ENCODE assay signal across 1 cellular context in the genomic region with DNA sequence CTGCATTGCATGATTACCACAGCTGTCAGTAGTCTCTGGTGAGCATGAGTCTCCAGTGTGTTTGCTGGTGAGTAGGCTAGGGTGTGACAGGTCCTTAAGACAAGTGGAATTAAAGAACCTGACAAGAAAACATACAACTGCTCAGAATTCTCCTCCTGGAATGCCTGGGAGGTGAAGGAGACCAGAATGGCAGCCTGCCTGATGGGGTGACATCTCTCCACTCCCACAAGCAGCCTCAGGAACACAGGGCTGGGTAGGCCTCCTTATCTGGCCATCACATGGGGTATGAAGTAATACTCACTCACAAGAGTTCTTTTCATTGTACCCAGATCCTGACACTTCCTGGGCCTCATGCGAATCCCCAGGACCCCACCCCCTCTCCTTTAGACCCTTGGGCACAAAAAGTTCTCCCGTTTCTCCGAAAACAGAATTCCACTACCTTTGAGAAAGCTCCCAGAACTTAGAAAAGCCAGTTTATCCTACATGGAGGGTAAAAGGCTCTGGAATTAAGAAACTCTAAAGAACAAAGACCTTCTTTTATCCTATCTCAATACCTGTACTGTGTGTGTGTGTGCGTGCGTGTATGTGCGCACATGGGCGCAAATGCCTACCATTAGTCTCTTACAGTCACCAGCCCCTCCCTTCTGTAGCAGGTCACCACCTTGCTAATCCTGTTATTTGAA.
A peak's percentile ranks its signal among the peaks of the same experiment; 100 is the strongest.
TF ChIP-seq lines count a peak whose summit lies in the region.

No MANE protein-coding gene starts in this region.

TF ChIP-seq in K562, 482 proteins besides CTCF, POLR2A, EP300 and RAD21 (continued from another document and continues in another):
- TF ChIP-seq HBP1 (CRISPR knock-in tag; IDR thresholded peaks at IDR 0.05) (no peak), C11orf30 (IDR thresholded peaks at IDR 0.05; ENCODE audit: low read depth) (no peak), NFXL1 (CRISPR knock-in tag; IDR thresholded peaks at IDR 0.05) (no peak), CXXC5 (CRISPR knock-in tag; IDR thresholded peaks at IDR 0.05) (peak; percentile 41), ZNF146 (CRISPR knock-in tag; IDR thresholded peaks at IDR 0.05; ENCODE audit: unreplicated experiment) (no peak), L3MBTL2 (IDR thresholded peaks at IDR 0.05) (peak; percentile 53; the same call in 1 of the 2 replicates), ZNF584 (CRISPR knock-in tag; IDR thresholded peaks at IDR 0.05; ENCODE audit: low read depth) (peak; percentile 74), CCAR2 (IDR thresholded peaks at IDR 0.05; ENCODE audit: low read depth, low read length) (no peak), ZNF263 (CRISPR knock-in tag; IDR thresholded peaks at IDR 0.05; ENCODE audit: borderline replicate concordance) (no peak), TFAM (CRISPR knock-in tag; conservative IDR thresholded peaks at IDR 0.05) (no peak), KLF1 (tag; IDR thresholded peaks at IDR 0.05) (no peak), CTBP1 (IDR thresholded peaks at IDR 0.05; ENCODE audit: borderline replicate concordance) (peak; percentile 48; the same call in 1 of the 2 replicates), DDX20 (tag; IDR thresholded peaks at IDR 0.05; ENCODE audit: low read depth) (no peak), CEBPB (tag; IDR thresholded peaks at IDR 0.05) (peak; percentile 93), NUFIP1 (IDR thresholded peaks at IDR 0.05; ENCODE audit: partially characterized antibody) (no peak), ZNF232 (CRISPR knock-in tag; IDR thresholded peaks at IDR 0.05) (no peak), ATF7 (IDR thresholded peaks at IDR 0.05) (peak; percentile 55; the same call in 1 of the 2 replicates), RCOR1 (IDR thresholded peaks at IDR 0.05; ENCODE audit: borderline replicate concordance in 1 of 2, low read depth in 2 of 2, low read length in 2 of 2) (peak in 1 of 2 experiments; percentile 55; a peak in 1 of 4 replicates), PRMT5 (CRISPR knock-in tag; IDR thresholded peaks at IDR 0.05) (no peak), CSDE1 (IDR thresholded peaks at IDR 0.05) (no peak), SPI1 (IDR thresholded peaks at IDR 0.05; ENCODE audit: borderline replicate concordance, low read depth, low read length) (no peak), MAFK (IDR thresholded peaks at IDR 0.05; ENCODE audit: low read length) (no peak), CREB1 (IDR thresholded peaks at IDR 0.05) (no peak), CREB1 (CRISPR knock-in tag; IDR thresholded peaks at IDR 0.05) (no peak), THRB (CRISPR knock-in tag; conservative IDR thresholded peaks at IDR 0.05) (no peak), DPF2 (IDR thresholded peaks at IDR 0.05) (peak; percentile 50; the same call in 1 of the 2 replicates), CBFA2T3 (IDR thresholded peaks at IDR 0.05) (peak; percentile 50), ZNF609 (CRISPR knock-in tag; IDR thresholded peaks at IDR 0.05; ENCODE audit: borderline replicate concordance) (no peak), ZNF707 (CRISPR knock-in tag; conservative IDR thresholded peaks at IDR 0.05) (no peak), MTF1 (CRISPR knock-in tag; IDR thresholded peaks at IDR 0.05; ENCODE audit: borderline replicate concordance) (no peak), ZNF140 (CRISPR knock-in tag; IDR thresholded peaks at IDR 0.05) (no peak), SMARCA4 (IDR thresholded peaks at IDR 0.05) (0 out of 2 replicates have a peak, but pooled peaks have one; percentile 59), USF2 (CRISPR knock-in tag; IDR thresholded peaks at IDR 0.05) (peak; percentile 40; the same call in 1 of the 2 replicates), YY1 (IDR thresholded peaks at IDR 0.05; ENCODE audit: borderline replicate concordance in 1 of 3, control insufficient read depth in 1 of 3, extremely low read depth in 1 of 3, insufficient read depth in 3 of 3, insufficient read length in 1 of 3, insufficient replicate concordance in 2 of 3, low read depth in 1 of 3, low read length in 2 of 3) (peak in 1 of 3 experiments; percentile 57)
- TF ChIP-seq, protein P1, sequence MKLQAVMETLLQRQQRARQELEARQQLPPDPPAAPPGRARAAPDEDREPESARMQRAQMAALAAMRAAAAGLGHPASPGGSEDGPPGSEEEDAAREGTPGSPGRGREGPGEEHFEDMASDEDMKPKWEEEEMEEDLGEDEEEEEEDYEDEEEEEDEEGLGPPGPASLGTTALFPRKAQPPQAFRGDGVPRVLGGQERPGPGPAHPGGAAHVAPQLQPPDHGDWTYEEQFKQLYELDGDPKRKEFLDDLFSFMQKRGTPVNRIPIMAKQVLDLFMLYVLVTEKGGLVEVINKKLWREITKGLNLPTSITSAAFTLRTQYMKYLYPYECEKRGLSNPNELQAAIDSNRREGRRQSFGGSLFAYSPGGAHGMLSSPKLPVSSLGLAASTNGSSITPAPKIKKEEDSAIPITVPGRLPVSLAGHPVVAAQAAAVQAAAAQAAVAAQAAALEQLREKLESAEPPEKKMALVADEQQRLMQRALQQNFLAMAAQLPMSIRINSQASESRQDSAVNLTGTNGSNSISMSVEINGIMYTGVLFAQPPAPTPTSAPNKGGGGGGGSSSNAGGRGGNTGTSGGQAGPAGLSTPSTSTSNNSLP (IDR thresholded peaks at IDR 0.05; ENCODE audit: borderline replicate concordance, low read depth, low read length): no peak
- TF ChIP-seq, protein P2, sequence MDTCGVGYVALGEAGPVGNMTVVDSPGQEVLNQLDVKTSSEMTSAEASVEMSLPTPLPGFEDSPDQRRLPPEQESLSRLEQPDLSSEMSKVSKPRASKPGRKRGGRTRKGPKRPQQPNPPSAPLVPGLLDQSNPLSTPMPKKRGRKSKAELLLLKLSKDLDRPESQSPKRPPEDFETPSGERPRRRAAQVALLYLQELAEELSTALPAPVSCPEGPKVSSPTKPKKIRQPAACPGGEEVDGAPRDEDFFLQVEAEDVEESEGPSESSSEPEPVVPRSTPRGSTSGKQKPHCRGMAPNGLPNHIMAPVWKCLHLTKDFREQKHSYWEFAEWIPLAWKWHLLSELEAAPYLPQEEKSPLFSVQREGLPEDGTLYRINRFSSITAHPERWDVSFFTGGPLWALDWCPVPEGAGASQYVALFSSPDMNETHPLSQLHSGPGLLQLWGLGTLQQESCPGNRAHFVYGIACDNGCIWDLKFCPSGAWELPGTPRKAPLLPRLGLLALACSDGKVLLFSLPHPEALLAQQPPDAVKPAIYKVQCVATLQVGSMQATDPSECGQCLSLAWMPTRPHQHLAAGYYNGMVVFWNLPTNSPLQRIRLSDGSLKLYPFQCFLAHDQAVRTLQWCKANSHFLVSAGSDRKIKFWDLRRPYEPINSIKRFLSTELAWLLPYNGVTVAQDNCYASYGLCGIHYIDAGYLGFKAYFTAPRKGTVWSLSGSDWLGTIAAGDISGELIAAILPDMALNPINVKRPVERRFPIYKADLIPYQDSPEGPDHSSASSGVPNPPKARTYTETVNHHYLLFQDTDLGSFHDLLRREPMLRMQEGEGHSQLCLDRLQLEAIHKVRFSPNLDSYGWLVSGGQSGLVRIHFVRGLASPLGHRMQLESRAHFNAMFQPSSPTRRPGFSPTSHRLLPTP (IDR thresholded peaks at IDR 0.05; ENCODE audit: borderline replicate concordance, extremely low read depth, insufficient read length): no peak
- TF ChIP-seq, protein P3, sequence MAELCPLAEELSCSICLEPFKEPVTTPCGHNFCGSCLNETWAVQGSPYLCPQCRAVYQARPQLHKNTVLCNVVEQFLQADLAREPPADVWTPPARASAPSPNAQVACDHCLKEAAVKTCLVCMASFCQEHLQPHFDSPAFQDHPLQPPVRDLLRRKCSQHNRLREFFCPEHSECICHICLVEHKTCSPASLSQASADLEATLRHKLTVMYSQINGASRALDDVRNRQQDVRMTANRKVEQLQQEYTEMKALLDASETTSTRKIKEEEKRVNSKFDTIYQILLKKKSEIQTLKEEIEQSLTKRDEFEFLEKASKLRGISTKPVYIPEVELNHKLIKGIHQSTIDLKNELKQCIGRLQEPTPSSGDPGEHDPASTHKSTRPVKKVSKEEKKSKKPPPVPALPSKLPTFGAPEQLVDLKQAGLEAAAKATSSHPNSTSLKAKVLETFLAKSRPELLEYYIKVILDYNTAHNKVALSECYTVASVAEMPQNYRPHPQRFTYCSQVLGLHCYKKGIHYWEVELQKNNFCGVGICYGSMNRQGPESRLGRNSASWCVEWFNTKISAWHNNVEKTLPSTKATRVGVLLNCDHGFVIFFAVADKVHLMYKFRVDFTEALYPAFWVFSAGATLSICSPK (IDR thresholded peaks at IDR 0.05; ENCODE audit: borderline replicate concordance): no peak
- TF ChIP-seq, protein P4, sequence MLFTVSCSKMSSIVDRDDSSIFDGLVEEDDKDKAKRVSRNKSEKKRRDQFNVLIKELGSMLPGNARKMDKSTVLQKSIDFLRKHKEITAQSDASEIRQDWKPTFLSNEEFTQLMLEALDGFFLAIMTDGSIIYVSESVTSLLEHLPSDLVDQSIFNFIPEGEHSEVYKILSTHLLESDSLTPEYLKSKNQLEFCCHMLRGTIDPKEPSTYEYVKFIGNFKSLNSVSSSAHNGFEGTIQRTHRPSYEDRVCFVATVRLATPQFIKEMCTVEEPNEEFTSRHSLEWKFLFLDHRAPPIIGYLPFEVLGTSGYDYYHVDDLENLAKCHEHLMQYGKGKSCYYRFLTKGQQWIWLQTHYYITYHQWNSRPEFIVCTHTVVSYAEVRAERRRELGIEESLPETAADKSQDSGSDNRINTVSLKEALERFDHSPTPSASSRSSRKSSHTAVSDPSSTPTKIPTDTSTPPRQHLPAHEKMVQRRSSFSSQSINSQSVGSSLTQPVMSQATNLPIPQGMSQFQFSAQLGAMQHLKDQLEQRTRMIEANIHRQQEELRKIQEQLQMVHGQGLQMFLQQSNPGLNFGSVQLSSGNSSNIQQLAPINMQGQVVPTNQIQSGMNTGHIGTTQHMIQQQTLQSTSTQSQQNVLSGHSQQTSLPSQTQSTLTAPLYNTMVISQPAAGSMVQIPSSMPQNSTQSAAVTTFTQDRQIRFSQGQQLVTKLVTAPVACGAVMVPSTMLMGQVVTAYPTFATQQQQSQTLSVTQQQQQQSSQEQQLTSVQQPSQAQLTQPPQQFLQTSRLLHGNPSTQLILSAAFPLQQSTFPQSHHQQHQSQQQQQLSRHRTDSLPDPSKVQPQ (CRISPR knock-in tag; IDR thresholded peaks at IDR 0.05; ENCODE audit: borderline replicate concordance): no peak
- TF ChIP-seq, protein P5, sequence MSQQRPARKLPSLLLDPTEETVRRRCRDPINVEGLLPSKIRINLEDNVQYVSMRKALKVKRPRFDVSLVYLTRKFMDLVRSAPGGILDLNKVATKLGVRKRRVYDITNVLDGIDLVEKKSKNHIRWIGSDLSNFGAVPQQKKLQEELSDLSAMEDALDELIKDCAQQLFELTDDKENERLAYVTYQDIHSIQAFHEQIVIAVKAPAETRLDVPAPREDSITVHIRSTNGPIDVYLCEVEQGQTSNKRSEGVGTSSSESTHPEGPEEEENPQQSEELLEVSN (IDR thresholded peaks at IDR 0.05; ENCODE audit: borderline replicate concordance in 1 of 2, extremely low read depth in 1 of 2, insufficient read depth in 1 of 2, insufficient read length in 1 of 2, low read depth in 1 of 2, low read length in 1 of 2, poor library complexity in 1 of 2, severe bottlenecking in 1 of 2): no peak
